In genomic region chr1:21339402-21340229, GRCh38 we compare ENCODE assay signal across 8 cellular contexts. TPM values are rescaled to one million over a fixed set of nuclear protein-coding genes. Genes with fewer than 3 reads are reported as not detected.
A peak's percentile ranks its signal among the peaks of the same experiment; 100 is the strongest.
DNase-seq lines count a peak whose midpoint lies in the region; ATAC-seq and TF ChIP-seq lines count a peak whose summit lies in the region.

No MANE protein-coding gene starts in this region.

- H3K27ac ChIP-seq in CD4-positive, alpha-beta memory T cell (ENCODE audit: low read depth, low read length): no peak overlapping the region
- H3K27ac ChIP-seq in skeletal muscle tissue (ENCODE audit: low read depth, low read length): peak overlapping the region; percentile 71

- H3K27me3 ChIP-seq in CD4-positive, alpha-beta memory T cell (ENCODE audit: insufficient read depth, low read length): no peaks in the 10 kb centered on the region
- H3K27me3 ChIP-seq in skeletal muscle tissue (ENCODE audit: control insufficient read depth in 3 of 3, insufficient read depth in 3 of 3, low read length in 3 of 3): peaks cover 0 to 9% (median 8%) of the 10 kb centered on the region in 3 donors

- peak overlapping the region in 2 of 8 donors; percentile 1 to 10 for H3K4me3 Mint-ChIP-seq in CD4-positive, alpha-beta memory T cell
- no peak overlapping the region for H3K4me3 Mint-ChIP-seq in activated CD8-positive, alpha-beta T cell treated with anti-CD3 and anti-CD28 coated beads for 36 hours

- peaks cover 60 to 96% (median 84%) of the 10 kb centered on the region in 4 donors for H3K4me1 Mint-ChIP-seq in CD4-positive, alpha-beta memory T cell
- peaks cover 88% of the 10 kb centered on the region for H3K4me1 Mint-ChIP-seq in activated CD8-positive, alpha-beta T cell treated with anti-CD3 and anti-CD28 coated beads for 36 hours (ENCODE audit: low read depth)

- no peak overlapping the region for H3K9ac ChIP-seq in skeletal muscle tissue (ENCODE audit: low read depth in 1 of 3, low read length in 3 of 3)

- H3K27me3 Mint-ChIP-seq in CD4-positive, alpha-beta memory T cell: no peaks in the 10 kb centered on the region
- no peaks in the 10 kb centered on the region for H3K27me3 Mint-ChIP-seq in activated CD8-positive, alpha-beta T cell treated with anti-CD3 and anti-CD28 coated beads for 36 hours

- H3K36me3 Mint-ChIP-seq in CD4-positive, alpha-beta memory T cell: peaks cover 6 to 11% of the 10 kb centered on the region in 2 donors
- peaks cover 52% of the 10 kb centered on the region for H3K36me3 Mint-ChIP-seq in activated CD8-positive, alpha-beta T cell treated with anti-CD3 and anti-CD28 coated beads for 36 hours (ENCODE audit: low read depth)

- no peaks in the 10 kb centered on the region for H3K9me3 Mint-ChIP-seq in CD4-positive, alpha-beta memory T cell
- H3K9me3 Mint-ChIP-seq in activated CD8-positive, alpha-beta T cell treated with anti-CD3 and anti-CD28 coated beads for 36 hours: no peaks in the 10 kb centered on the region

- H3K4me3 ChIP-seq in CD4-positive, alpha-beta memory T cell (ENCODE audit: low read length in 2 of 2): no peak overlapping the region
- H3K4me3 ChIP-seq in skeletal muscle tissue (ENCODE audit: low read length in 3 of 3): no peak overlapping the region

- H3K27ac Mint-ChIP-seq in CD4-positive, alpha-beta memory T cell: peak overlapping the region in 6 of 7 donors; percentile 27 to 76 (median 58)
- peak overlapping the region; percentile 53 for H3K27ac Mint-ChIP-seq in activated CD8-positive, alpha-beta T cell treated with anti-CD3 and anti-CD28 coated beads for 36 hours

- H3K4me1 ChIP-seq in CD4-positive, alpha-beta memory T cell (ENCODE audit: insufficient read depth, low read length): peaks cover 95% of the 10 kb centered on the region
- H3K4me1 ChIP-seq in skeletal muscle tissue (ENCODE audit: control insufficient read depth in 3 of 3, insufficient read depth in 3 of 3, low read length in 3 of 3): peaks cover 59 to 91% (median 63%) of the 10 kb centered on the region in 3 donors

- ATAC-seq in activated CD8-positive, alpha-beta T cell treated with anti-CD3 and anti-CD28 coated beads for 36 hours: no peak
- ATAC-seq in left lobe of liver (no peak), HG02588 (IDR thresholded peaks at IDR 0.05; ENCODE audit: unreplicated experiment) (no peak), HG02885 (IDR thresholded peaks at IDR 0.05; ENCODE audit: poor library complexity, unreplicated experiment) (no peak), GM21529 (IDR thresholded peaks at IDR 0.05; ENCODE audit: unreplicated experiment) (no peak)

- intact Hi-C loops in CD4-positive, alpha-beta memory T cell (cut with micrococcal nuclease): no loop called here
- intact Hi-C loops in activated CD8-positive, alpha-beta T cell treated with anti-CD3 and anti-CD28 coated beads for 36 hours (cut with micrococcal nuclease): no loop called here

- POLR2A ChIA-PET in CD4-positive, alpha-beta memory T cell (lab: Charles Lee; ENCODE audit: partially characterized antibody): interaction anchor here (0.7 to 11.8 kb wide), 4 partner anchors 15 to 47 kb away, joined by 3 to 267 read pairs (median 16); partner anchors contain the start of gene ECE1
- POLR2A ChIA-PET in activated CD8-positive, alpha-beta T cell treated with anti-CD3 and anti-CD28 coated beads for 36 hours (lab: Charles Lee): interaction anchor here (3.0 to 6.4 kb wide), 2 partner anchors 14 to 46 kb away, joined by 23 to 57 read pairs; no protein-coding TSS in a partner anchor

- no peak for DNase-seq in CD4-positive, alpha-beta memory T cell
- DNase-seq in activated CD8-positive, alpha-beta T cell treated with anti-CD3 and anti-CD28 coated beads for 36 hours: no peak
- peak; percentile 44 for DNase-seq in left lobe of liver (ENCODE audit: low spot score)
- DNase-seq in UCSD-AML1 (lab: John Stamatoyannopoulos, UW; ENCODE audit: unreplicated experiment): no peak

- H3K36me3 ChIP-seq in CD4-positive, alpha-beta memory T cell (ENCODE audit: insufficient read depth, low read length): peaks cover 4% of the 10 kb centered on the region
- no peaks in the 10 kb centered on the region for H3K36me3 ChIP-seq in skeletal muscle tissue (ENCODE audit: control insufficient read depth in 3 of 3, insufficient read depth in 3 of 3, low read length in 3 of 3)

- CTCF ChIA-PET in CD4-positive, alpha-beta memory T cell (lab: Charles Lee; ENCODE audit: partially characterized antibody): interaction anchor here (0.9 to 8.1 kb wide), 4 partner anchors 10 to 107 kb away, joined by 3 to 100 read pairs (median 10); no protein-coding TSS in a partner anchor
- CTCF ChIA-PET in activated CD8-positive, alpha-beta T cell treated with anti-CD3 and anti-CD28 coated beads for 36 hours (lab: Charles Lee): interaction anchor here (1.9 to 4.1 kb wide), 2 partner anchors 18 to 29 kb away, joined by 6 to 17 read pairs; no protein-coding TSS in a partner anchor

- TF ChIP-seq CTCF in activated CD8-positive, alpha-beta T cell treated with anti-CD3 and anti-CD28 coated beads for 36 hours (IDR thresholded peaks at IDR 0.05): no peak

- no peaks in the 10 kb centered on the region for H3K9me3 ChIP-seq in CD4-positive, alpha-beta memory T cell (ENCODE audit: control insufficient read depth in 1 of 2, low read length in 2 of 2)
- H3K9me3 ChIP-seq in skeletal muscle tissue (ENCODE audit: control insufficient read depth in 3 of 3, low read length in 3 of 3): no peaks in the 10 kb centered on the region

RNA-seq across cellular contexts. Expression of gene ECE1, which starts 49.4 kb away (rescaled TPM):
- 100 to 1,000 TPM in 1 of 2 experiments, 10 to 100 TPM in 1; 86.0 to 104 TPM for total RNA-seq in CD4-positive, alpha-beta memory T cell
- polyA plus RNA-seq in CD4-positive, alpha-beta memory T cell: 10 to 100 TPM; 10.0 to 65.2 TPM
- total RNA-seq in activated CD8-positive, alpha-beta T cell treated with anti-CD3 and anti-CD28 coated beads for 36 hours: 100 to 1,000 TPM; 118 to 127 TPM
- 58.0 TPM for total RNA-seq in left lobe of liver
- 25.6 TPM for total RNA-seq in skeletal muscle tissue
